17 cellular contexts compared by ENCODE assay signal in genomic region chr2:100066246-100066645, GRCh38.
"Had no signal": no experiment of that assay in that cellular context is flagged by ENCODE, and none has a peak within 500 bp of the region (broad histone marks: within the 10 kb centered on the region; RNA-seq: fewer than 3 reads in every experiment).

No MANE protein-coding gene starts in this region.

- H3K4me2 ChIP-seq: smooth muscle cell had no signal

- H3K9me3 ChIP-seq: ovary, testis, upper lobe of left lung had no signal

- H3K27me3 Mint-ChIP-seq: activated B cell treated with CpG ODN at 0.5 μM for 24 hours; effector memory CD8-positive, alpha-beta T cell had no signal

- H3K27ac Mint-ChIP-seq: activated CD4-positive, alpha-beta memory T cell treated with anti-CD3 and anti-CD28 coated beads for 36 hours; activated naive CD8-positive, alpha-beta T cell treated with anti-CD3 and anti-CD28 coated beads for 36 hours; effector memory CD8-positive, alpha-beta T cell; T-helper 2 cell treated with Interferon-gamma antibody and Interleukin-4, amounts not matched to agents 5 μg/mL and 100 μg/mL, for 36 hours had no signal

- DNase-seq: activated B cell treated with CpG ODN at 0.5 μM for 24 hours; activated CD4-positive, alpha-beta memory T cell treated with anti-CD3 and anti-CD28 coated beads for 36 hours; activated CD4-positive, alpha-beta T cell treated with anti-CD3 and anti-CD28 coated beads for 4 hours; activated naive CD4-positive, alpha-beta T cell; activated naive CD8-positive, alpha-beta T cell treated with anti-CD3 and anti-CD28 coated beads for 36 hours; activated T-cell treated with anti-CD3 and anti-CD28 coated beads for 4 hours; amniotic stem cell; effector memory CD8-positive, alpha-beta T cell; left cardiac atrium; mammary epithelial cell; ovary; stimulated activated CD4-positive, alpha-beta T cell treated with anti-CD3 and anti-CD28 coated beads, Interleukin-4, amount 100 ng/mL, for 1 hour; testis; upper lobe of left lung had no signal

- H3K36me3 Mint-ChIP-seq: activated CD4-positive, alpha-beta memory T cell treated with anti-CD3 and anti-CD28 coated beads for 36 hours; activated naive CD8-positive, alpha-beta T cell treated with anti-CD3 and anti-CD28 coated beads for 36 hours had no signal

- H3K4me3 Mint-ChIP-seq: activated B cell treated with CpG ODN at 0.5 μM for 24 hours; activated CD4-positive, alpha-beta memory T cell treated with anti-CD3 and anti-CD28 coated beads for 36 hours; activated naive CD8-positive, alpha-beta T cell treated with anti-CD3 and anti-CD28 coated beads for 36 hours; effector memory CD8-positive, alpha-beta T cell; T-helper 2 cell treated with Interferon-gamma antibody and Interleukin-4, amounts not matched to agents 5 μg/mL and 100 μg/mL, for 36 hours had no signal

- H3K36me3 ChIP-seq: ovary, upper lobe of left lung had no signal

- H3K4me3 ChIP-seq: ovary, smooth muscle cell, testis, upper lobe of left lung had no signal

- ATAC-seq: effector memory CD8-positive, alpha-beta T cell; sciatic nerve had no signal

- H3K27ac ChIP-seq: ovary had no signal

- H3K27me3 ChIP-seq: ovary, testis, upper lobe of left lung had no signal
